ENCODE assay signal across 8 cellular contexts in the genomic region with DNA sequence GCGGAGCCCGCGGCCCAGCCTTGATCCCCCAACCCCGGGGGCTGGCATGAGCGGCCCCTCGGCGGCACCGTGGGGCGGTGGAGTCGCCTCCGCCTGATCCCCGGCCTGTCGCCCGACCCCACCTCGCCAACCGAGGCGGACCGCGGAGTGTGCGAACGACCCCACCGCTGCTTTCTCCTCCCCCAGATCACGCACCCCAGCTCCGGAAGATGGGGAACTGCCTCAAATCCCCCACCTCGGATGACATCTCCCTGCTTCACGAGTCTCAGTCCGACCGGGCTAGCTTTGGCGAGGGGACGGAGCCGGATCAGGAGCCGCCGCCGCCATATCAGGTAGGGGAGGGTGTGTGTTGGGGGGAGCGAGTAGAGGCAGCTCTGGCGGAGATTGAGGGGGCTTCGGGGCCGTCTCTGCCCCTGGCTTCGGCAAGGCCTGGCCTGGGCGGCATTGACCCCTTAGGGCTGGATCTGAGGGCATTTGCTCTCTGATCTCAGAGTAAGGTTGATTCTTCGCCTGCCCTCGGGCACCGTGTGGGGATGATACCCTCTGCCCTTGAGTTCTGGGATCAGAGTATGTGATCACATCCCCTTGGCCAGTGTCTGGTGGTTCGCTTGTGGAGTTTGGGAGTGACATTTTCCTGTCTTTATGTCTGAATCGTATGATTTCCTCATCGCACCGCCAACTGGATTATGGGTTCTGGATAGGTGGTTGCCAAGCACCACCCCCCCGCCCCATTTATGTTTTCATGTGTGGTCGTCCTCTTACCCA. TPM values are rescaled to one million over a fixed set of nuclear protein-coding genes. Genes with fewer than 3 reads are reported as not detected.
DNase-seq lines count a peak whose midpoint lies in the region; ATAC-seq and TF ChIP-seq lines count a peak whose summit lies in the region.

No MANE protein-coding gene starts in this region.

- no CpG with 5 or more reads among the region's 49 CpGs for WGBS in iPS DF 6.9 (ENCODE audit: insufficient coverage, insufficient read length)

- peak overlapping the region; percentile 95 for H2AFZ ChIP-seq in SU-DHL-6 (ENCODE audit: low read depth, low read length, severe bottlenecking)

- peaks cover 13% of the 10 kb centered on the region for H3F3A ChIP-seq in SU-DHL-6 (ENCODE audit: insufficient read depth)

- H3K27me3 ChIP-seq in BE2C (no peaks in the 10 kb centered on the region), SU-DHL-6 (ENCODE audit: low read length) (peaks cover 3% of the 10 kb centered on the region; the same call in 1 of the 2 replicates), iPS DF 6.9 (ENCODE audit: control insufficient read depth, insufficient read depth, low read length) (no peaks in the 10 kb centered on the region), gastrocnemius medialis (no peaks in the 10 kb centered on the region)

- peaks cover 23% of the 10 kb centered on the region; the same call in 1 of the 2 replicates for H4K20me1 ChIP-seq in SU-DHL-6 (ENCODE audit: low read depth, low read length)

- H3K4me3 ChIP-seq in BE2C (ENCODE audit: low read depth, low read length) (peak overlapping the region; percentile 85), SU-DHL-6 (ENCODE audit: insufficient read depth, low read length, poor library complexity, severe bottlenecking) (peak overlapping the region; percentile 77), iPS DF 6.9 (ENCODE audit: low read length) (peak overlapping the region; percentile 64), gastrocnemius medialis (peak overlapping the region; percentile 84 to 97 (median 94))

- intact Hi-C loops in gastrocnemius medialis (cut with DNase I; ENCODE audit: low total_unique reads): loop anchor here (1.0 to 5.0 kb wide), 2 partner anchors 61 to 819 kb away; partner anchors contain the start of gene TXNDC12

- no peak for TF ChIP-seq POLR2A in gastrocnemius medialis (IDR thresholded peaks at IDR 0.05)

- no peaks in the 10 kb centered on the region for H3K79me2 ChIP-seq in SU-DHL-6 (ENCODE audit: insufficient read depth, low read length)

- in situ Hi-C loops in gastrocnemius medialis (cut with MboI; ENCODE audit: low sequenced_read_pairs in 4 of 4): no loop called here

- no peak overlapping the region for H3K27ac ChIP-seq in SU-DHL-6 (ENCODE audit: low read depth, low read length)
- H3K27ac ChIP-seq in iPS DF 6.9 (ENCODE audit: low read length): no peak overlapping the region
- H3K27ac ChIP-seq in gastrocnemius medialis: peak overlapping the region; percentile 99 to 100 (median 99)

- H3K9me2 ChIP-seq in SU-DHL-6 (replicated peaks; ENCODE audit: insufficient read depth, low read length): no peaks in the 10 kb centered on the region

- DNase-seq in BE2C: peak; percentile 33
- peak; percentile 52 for DNase-seq in HT-29 (ENCODE audit: low spot score)
- peak; percentile 65 for DNase-seq in astrocyte of the hippocampus (ENCODE audit: low read depth, low spot score)
- no peak for DNase-seq in iPS DF 6.9 (ENCODE audit: low read depth, low spot score)
- DNase-seq in gastrocnemius medialis: peak; percentile 26 to 49
- no peak for DNase-seq in GF-D8 (lab: John Stamatoyannopoulos, UW)

- TF ChIP-seq CTCF in BE2C (IDR thresholded peaks at IDR 0.05; ENCODE audit: low read depth, low read length) (no peak), SU-DHL-6 (IDR thresholded peaks at IDR 0.05; ENCODE audit: insufficient read depth, low read length, poor library complexity, severe bottlenecking) (no peak), gastrocnemius medialis (IDR thresholded peaks at IDR 0.05 in 4 of 5, conservative IDR thresholded peaks at IDR 0.05 in 1 of 5) (no peak)

- H3K4me2 ChIP-seq in SU-DHL-6 (ENCODE audit: low read depth, low read length, poor library complexity, severe bottlenecking): peak overlapping the region; percentile 90

- peak overlapping the region; percentile 61 for H3K9ac ChIP-seq in SU-DHL-6 (ENCODE audit: low read length)

- H3K9me3 ChIP-seq in BE2C: no peaks in the 10 kb centered on the region
- no peaks in the 10 kb centered on the region for H3K9me3 ChIP-seq in SU-DHL-6 (ENCODE audit: insufficient read depth, low read length)
- H3K9me3 ChIP-seq in iPS DF 6.9 (ENCODE audit: control insufficient read depth, insufficient read depth, low read length): no peaks in the 10 kb centered on the region
- H3K9me3 ChIP-seq in gastrocnemius medialis: no peaks in the 10 kb centered on the region

- peak; percentile 12 for ATAC-seq in GM19463 (IDR thresholded peaks at IDR 0.05; ENCODE audit: unreplicated experiment)
- ATAC-seq in gastrocnemius medialis: peak; percentile 49 to 67

- no peaks in the 10 kb centered on the region for H3K36me3 ChIP-seq in BE2C
- no peaks in the 10 kb centered on the region for H3K36me3 ChIP-seq in SU-DHL-6 (ENCODE audit: low read length)
- H3K36me3 ChIP-seq in iPS DF 6.9 (ENCODE audit: control insufficient read depth, insufficient read depth, low read length): no peaks in the 10 kb centered on the region; the same call in 1 of the 2 replicates
- H3K36me3 ChIP-seq in gastrocnemius medialis: no peaks in the 10 kb centered on the region

- no peaks in the 10 kb centered on the region for H3K4me1 ChIP-seq in BE2C
- no peaks in the 10 kb centered on the region; the same call in none of the 2 replicates for H3K4me1 ChIP-seq in iPS DF 6.9 (ENCODE audit: control insufficient read depth, insufficient read depth, low read length)
- peaks cover 33 to 49% of the 10 kb centered on the region in 2 donors for H3K4me1 ChIP-seq in gastrocnemius medialis

RNA-seq across cellular contexts. Expression of gene RNF11, which starts 0.7 kb away (rescaled TPM):
- polyA plus RNA-seq in BE2C (2012; ENCODE audit: insufficient read depth, insufficient read length, low read depth): 35.7 TPM
- total RNA-seq in HT-29 (2014; rRNA removed; shearing (Covaris generic)): 40.2 and 55.8 TPM in 2 replicates
- 10 to 100 TPM; 77.6 to 86.5 (median 85.3) TPM for total RNA-seq in gastrocnemius medialis

Comparison
In these comparisons a context has a peak if more than half of its experiments do, and no peak if none do; other contexts are left out.
1. DNase-seq: peak in BE2C (single experiment), HT-29 (single experiment), astrocyte of the hippocampus (single experiment) and gastrocnemius medialis (2 of 2); none in iPS DF 6.9 (single experiment) and GF-D8 (single experiment).
2. H3K27ac ChIP-seq: peak in gastrocnemius medialis (4 of 4); none in SU-DHL-6 (single experiment) and iPS DF 6.9 (single experiment).
3. Peak in every context shown above with its lines, with median percentiles within 50 percentile points of each other: H3K4me3 ChIP-seq.